ENCODE assay signal across 24 cellular contexts in the genomic region with DNA sequence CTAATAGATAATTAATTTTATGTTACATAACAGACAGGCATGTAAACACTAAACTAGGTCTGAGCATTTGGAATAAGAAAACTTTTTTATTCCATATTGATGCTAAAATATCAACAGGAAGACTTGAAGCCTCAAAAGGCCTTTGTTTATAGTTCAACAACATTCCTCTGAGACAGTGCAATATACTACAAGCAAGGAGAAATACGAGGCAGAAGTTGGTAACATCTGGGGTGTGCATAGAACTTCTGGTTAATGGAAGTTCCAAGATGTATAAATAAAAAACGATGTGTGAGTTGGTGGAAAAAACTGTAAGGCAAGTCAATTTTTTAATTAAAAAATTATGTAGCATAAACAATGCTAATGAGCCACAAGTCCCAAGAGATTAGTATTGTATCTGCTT.
"Had no signal": no experiment of that assay in that cellular context is flagged by ENCODE, and none has a peak within 500 bp of the region (broad histone marks: within the 10 kb centered on the region; RNA-seq: fewer than 3 reads in every experiment).

No MANE protein-coding gene starts in this region.

- H3K4me3 ChIP-seq: left ventricle myocardium inferior, lung, ovary, right atrium auricular region, right lobe of liver, smooth muscle cell, tibial nerve, uterus had no signal

- H3K27me3 ChIP-seq: ovary, right atrium auricular region, right lobe of liver, tibial nerve, uterus had no signal

- H3K9me3 ChIP-seq: left ventricle myocardium inferior, ovary, right atrium auricular region, right lobe of liver, tibial nerve, uterus had no signal

- H3K4me1 Mint-ChIP-seq: stimulated activated naive CD8-positive, alpha-beta T cell treated with anti-CD3 and anti-CD28 coated beads, Interleukin-15, amount 100 ng/mL, for 72 hours had no signal

- H3K4me1 ChIP-seq: left ventricle myocardium inferior, right atrium auricular region, right lobe of liver, tibial nerve, uterus had no signal

- H3K36me3 Mint-ChIP-seq: natural killer cell had no signal

- ATAC-seq: natural killer cell; right lobe of liver; stimulated activated memory B cell treated with anti-CD40 and anti-IgM and Interleukin-4, amounts not matched to agents 10 μg/mL and 1 μg/mL and 100 μg/mL, for 72 hours; stimulated activated naive CD8-positive, alpha-beta T cell treated with anti-CD3 and anti-CD28 coated beads, Interleukin-15, amount 100 ng/mL, for 72 hours had no signal

- H3K27me3 Mint-ChIP-seq: naive B cell; progenitor cell of endocrine pancreas; stimulated activated memory B cell treated with anti-CD40 and anti-IgM and Interleukin-4, amounts not matched to agents 10 μg/mL and 1 μg/mL and 100 μg/mL, for 72 hours; stimulated activated naive CD8-positive, alpha-beta T cell treated with anti-CD3 and anti-CD28 coated beads, Interleukin-15, amount 100 ng/mL, for 72 hours; type B pancreatic cell had no signal

- DNase-seq: islet precursor cell; left ventricle myocardium inferior; mesendoderm; naive B cell; natural killer cell; nephron progenitor cell; ovary; right lobe of liver; stimulated activated CD4-positive, alpha-beta T cell treated with anti-CD3 and anti-CD28 coated beads, Interleukin-1b, Interleukin-23, amount 100 ng/mL, for 48 hours; stimulated activated CD4-positive, alpha-beta T cell treated with anti-CD3 and anti-CD28 coated beads, Interleukin-2, amount 100 ng/mL, for 48 hours; stimulated activated CD4-positive, alpha-beta T cell treated with anti-CD3 and anti-CD28 coated beads, Interleukin-4, amount 100 ng/mL, for 4 hours; stimulated activated CD8-positive, alpha-beta memory T cell treated with anti-CD3 and anti-CD28 coated beads, Interleukin-4, amount 100 ng/mL, for 48 hours; stimulated activated naive CD4-positive, alpha-beta T cell treated with Interleukin-2 at 50 U/mL for 16 hours; stimulated activated naive CD8-positive, alpha-beta T cell treated with anti-CD3 and anti-CD28 coated beads, Interleukin-15, amount 100 ng/mL, for 72 hours; substantia nigra; uterus had no signal

- H3K36me3 ChIP-seq: left ventricle myocardium inferior, ovary, right atrium auricular region, right lobe of liver, tibial nerve, uterus had no signal

- H3K9me3 Mint-ChIP-seq: natural killer cell; nephron progenitor cell; stimulated activated naive CD8-positive, alpha-beta T cell treated with anti-CD3 and anti-CD28 coated beads, Interleukin-15, amount 100 ng/mL, for 72 hours; type B pancreatic cell had no signal

- H3K27ac ChIP-seq: left ventricle myocardium inferior, ovary, right atrium auricular region, right lobe of liver, tibial nerve, uterus had no signal

- H3K4me3 Mint-ChIP-seq: mesothelial cell of epicardium; naive B cell; natural killer cell; nephron progenitor cell; stimulated activated memory B cell treated with anti-CD40 and anti-IgM and Interleukin-4, amounts not matched to agents 10 μg/mL and 1 μg/mL and 100 μg/mL, for 72 hours; stimulated activated naive CD8-positive, alpha-beta T cell treated with anti-CD3 and anti-CD28 coated beads, Interleukin-15, amount 100 ng/mL, for 72 hours; type B pancreatic cell had no signal

- H3K27ac Mint-ChIP-seq: mesothelial cell of epicardium; naive B cell; natural killer cell; nephron progenitor cell; progenitor cell of endocrine pancreas; stimulated activated memory B cell treated with anti-CD40 and anti-IgM and Interleukin-4, amounts not matched to agents 10 μg/mL and 1 μg/mL and 100 μg/mL, for 72 hours; stimulated activated naive CD8-positive, alpha-beta T cell treated with anti-CD3 and anti-CD28 coated beads, Interleukin-15, amount 100 ng/mL, for 72 hours; type B pancreatic cell had no signal

- H3K4me2 ChIP-seq: smooth muscle cell had no signal
